Comparison of ENCODE assay signal across 1 cellular context in genomic region chr2:100781523-100782375, GRCh38.
TF ChIP-seq lines count a peak whose summit lies in the region.

No MANE protein-coding gene starts in this region.

TF ChIP-seq in HepG2, 621 proteins besides CTCF, POLR2A, EP300 and RAD21 (continues in another document):
- TF ChIP-seq KLF16 (CRISPR knock-in tag; IDR thresholded peaks at IDR 0.05) = no peak
- TF ChIP-seq PCBP2 (optimal IDR thresholded peaks at IDR 0.05; ENCODE audit: low read depth, low read length, poor library complexity, severe bottlenecking) = no peak
- no peak for TF ChIP-seq ZEB1 (IDR thresholded peaks at IDR 0.05; ENCODE audit: insufficient replicate concordance, low read depth)
- TF ChIP-seq E2F1 (CRISPR knock-in tag; IDR thresholded peaks at IDR 0.05) = no peak
- TF ChIP-seq ZNF704 (CRISPR knock-in tag; IDR thresholded peaks at IDR 0.05; ENCODE audit: borderline replicate concordance) = no peak
- 0 out of 2 replicates have a peak, but pooled peaks have one; percentile 80 for TF ChIP-seq E2F2 (CRISPR knock-in tag; IDR thresholded peaks at IDR 0.05; ENCODE audit: borderline replicate concordance)
- peak; percentile 13; the same call in 1 of the 2 replicates for TF ChIP-seq HOXD1 (CRISPR knock-in tag; IDR thresholded peaks at IDR 0.05)
- peak; percentile 6 for TF ChIP-seq TEAD3 (CRISPR knock-in tag; optimal IDR thresholded peaks at IDR 0.05; ENCODE audit: borderline replicate concordance)
- TF ChIP-seq ELF1 (CRISPR knock-in tag; IDR thresholded peaks at IDR 0.05) = no peak
- 0 out of 2 replicates have a peak, but pooled peaks have one; percentile 53 for TF ChIP-seq ZNF83 (CRISPR knock-in tag; IDR thresholded peaks at IDR 0.05; ENCODE audit: borderline replicate concordance)
- TF ChIP-seq GABPA (IDR thresholded peaks at IDR 0.05; ENCODE audit: low read depth, low read length) = no peak
- no peak for TF ChIP-seq GABPA (CRISPR knock-in tag; IDR thresholded peaks at IDR 0.05; ENCODE audit: low read depth)
- no peak for TF ChIP-seq ZNF296 (CRISPR knock-in tag; conservative IDR thresholded peaks at IDR 0.05)
- TF ChIP-seq ZBTB43 (CRISPR knock-in tag; conservative IDR thresholded peaks at IDR 0.05) = 0 out of 2 replicates have a peak, but pooled peaks have one; percentile 32
- 0 out of 2 replicates have a peak, but pooled peaks have one; percentile 58 for TF ChIP-seq ATF5 (CRISPR knock-in tag; IDR thresholded peaks at IDR 0.05; ENCODE audit: low read depth)
- TF ChIP-seq ZBTB38 (CRISPR knock-in tag; IDR thresholded peaks at IDR 0.05) = peak; percentile 91
- TF ChIP-seq ZNF512 (CRISPR knock-in tag; IDR thresholded peaks at IDR 0.05) = 0 out of 2 replicates have a peak, but pooled peaks have one; percentile 46
- TF ChIP-seq FOSL2 (CRISPR knock-in tag; IDR thresholded peaks at IDR 0.05) = no peak; the same call in 1 of the 2 replicates
- 0 out of 2 replicates have a peak, but pooled peaks have one; percentile 41 for TF ChIP-seq ZNF468 (CRISPR knock-in tag; IDR thresholded peaks at IDR 0.05)
- TF ChIP-seq KDM5B (CRISPR knock-in tag; IDR thresholded peaks at IDR 0.05; ENCODE audit: borderline replicate concordance) = peak; percentile 9; the same call in 1 of the 2 replicates
- 0 out of 2 replicates have a peak, but pooled peaks have one; percentile 28 for TF ChIP-seq FOXP4 (CRISPR knock-in tag; IDR thresholded peaks at IDR 0.05)
- 0 out of 2 replicates have a peak, but pooled peaks have one; percentile 53 for TF ChIP-seq MAF1 (CRISPR knock-in tag; IDR thresholded peaks at IDR 0.05; ENCODE audit: borderline replicate concordance)
- TF ChIP-seq SIX4 (CRISPR knock-in tag; IDR thresholded peaks at IDR 0.05) = no peak
- TF ChIP-seq FOXA1 (IDR thresholded peaks at IDR 0.05) = no peak
- TF ChIP-seq FOXA1 (CRISPR knock-in tag; IDR thresholded peaks at IDR 0.05) = no peak
- TF ChIP-seq ZFP36 (IDR thresholded peaks at IDR 0.05; ENCODE audit: borderline replicate concordance, low read depth, low read length, partially characterized antibody) = no peak
- TF ChIP-seq ERF (CRISPR knock-in tag; IDR thresholded peaks at IDR 0.05) = no peak
- TF ChIP-seq GMEB1 (CRISPR knock-in tag; IDR thresholded peaks at IDR 0.05; ENCODE audit: borderline replicate concordance) = no peak
- TF ChIP-seq U2AF2 (IDR thresholded peaks at IDR 0.05; ENCODE audit: low read depth, low read length) = 0 out of 2 replicates have a peak, but pooled peaks have one; percentile 26
- TF ChIP-seq ARID2 (CRISPR knock-in tag; IDR thresholded peaks at IDR 0.05; ENCODE audit: borderline replicate concordance) = no peak
- no peak for TF ChIP-seq ZNF251 (CRISPR knock-in tag; IDR thresholded peaks at IDR 0.05)
- no peak for TF ChIP-seq ZBTB7A (CRISPR knock-in tag; IDR thresholded peaks at IDR 0.05)
- no peak for TF ChIP-seq MBNL3 (CRISPR knock-in tag; conservative IDR thresholded peaks at IDR 0.05)
- TF ChIP-seq ZNF768 (CRISPR knock-in tag; IDR thresholded peaks at IDR 0.05) = peak; percentile 55; the same call in 1 of the 2 replicates
- peak; percentile 16; the same call in 1 of the 2 replicates for TF ChIP-seq HOXA3 (CRISPR knock-in tag; IDR thresholded peaks at IDR 0.05)
- 0 out of 2 replicates have a peak, but pooled peaks have one; percentile 32 for TF ChIP-seq HDAC1 (CRISPR knock-in tag; IDR thresholded peaks at IDR 0.05)
- no peak for TF ChIP-seq LCORL (IDR thresholded peaks at IDR 0.05)
- TF ChIP-seq LCORL (CRISPR knock-in tag; IDR thresholded peaks at IDR 0.05) = no peak
- TF ChIP-seq ZNF383 (CRISPR knock-in tag; IDR thresholded peaks at IDR 0.05; ENCODE audit: borderline replicate concordance) = peak; percentile 45; the same call in 1 of the 2 replicates
- TF ChIP-seq ZNF567 (CRISPR knock-in tag; IDR thresholded peaks at IDR 0.05; ENCODE audit: borderline replicate concordance) = 0 out of 2 replicates have a peak, but pooled peaks have one; percentile 21
- no peak for TF ChIP-seq PCBP1 (IDR thresholded peaks at IDR 0.05; ENCODE audit: borderline replicate concordance, low read depth, low read length)
- no peak for TF ChIP-seq CENPBD1 (CRISPR knock-in tag; IDR thresholded peaks at IDR 0.05; ENCODE audit: borderline replicate concordance, low read depth)
- no peak for TF ChIP-seq MIXL1 (CRISPR knock-in tag; IDR thresholded peaks at IDR 0.05)
- peak; percentile 23 for TF ChIP-seq ZNF883 (CRISPR knock-in tag; IDR thresholded peaks at IDR 0.05; ENCODE audit: not compliant biosample characterization)
- TF ChIP-seq ZNF570 (CRISPR knock-in tag; IDR thresholded peaks at IDR 0.05; ENCODE audit: borderline replicate concordance) = 0 out of 2 replicates have a peak, but pooled peaks have one; percentile 50
- 0 out of 2 replicates have a peak, but pooled peaks have one; percentile 36 for TF ChIP-seq JUN (CRISPR knock-in tag; IDR thresholded peaks at IDR 0.05)
- 0 out of 2 replicates have a peak, but pooled peaks have one; percentile 14 for TF ChIP-seq ZNF572 (CRISPR knock-in tag; IDR thresholded peaks at IDR 0.05)
- no peak for TF ChIP-seq ZNF841 (CRISPR knock-in tag; IDR thresholded peaks at IDR 0.05; ENCODE audit: borderline replicate concordance)
- 0 out of 2 replicates have a peak, but pooled peaks have one; percentile 18 for TF ChIP-seq HNF1B (CRISPR knock-in tag; IDR thresholded peaks at IDR 0.05)
- no peak for TF ChIP-seq ZNF430 (CRISPR knock-in tag; IDR thresholded peaks at IDR 0.05)
- TF ChIP-seq IRF2 (CRISPR knock-in tag; IDR thresholded peaks at IDR 0.05) = no peak
- no peak for TF ChIP-seq SNAI1 (CRISPR knock-in tag; IDR thresholded peaks at IDR 0.05; ENCODE audit: borderline replicate concordance)
- no peak for TF ChIP-seq TCF7L2 (IDR thresholded peaks at IDR 0.05; ENCODE audit: low read depth, low read length)
- 0 out of 2 replicates have a peak, but pooled peaks have one; percentile 16 for TF ChIP-seq ZNF34 (CRISPR knock-in tag; IDR thresholded peaks at IDR 0.05; ENCODE audit: borderline replicate concordance)
- TF ChIP-seq JARID2 (CRISPR knock-in tag; IDR thresholded peaks at IDR 0.05; ENCODE audit: insufficient replicate concordance) = no peak
- no peak for TF ChIP-seq ZNF362 (CRISPR knock-in tag; IDR thresholded peaks at IDR 0.05; ENCODE audit: borderline replicate concordance)
- TF ChIP-seq KAT2B (IDR thresholded peaks at IDR 0.05; ENCODE audit: borderline replicate concordance, low read depth, low read length) = no peak
- TF ChIP-seq AKAP8 (CRISPR knock-in tag; IDR thresholded peaks at IDR 0.05) = no peak
- TF ChIP-seq TBX2 (CRISPR knock-in tag; IDR thresholded peaks at IDR 0.05; ENCODE audit: borderline replicate concordance) = no peak
